Comparison of ENCODE assay signal across 8 cellular contexts in the genomic region with DNA sequence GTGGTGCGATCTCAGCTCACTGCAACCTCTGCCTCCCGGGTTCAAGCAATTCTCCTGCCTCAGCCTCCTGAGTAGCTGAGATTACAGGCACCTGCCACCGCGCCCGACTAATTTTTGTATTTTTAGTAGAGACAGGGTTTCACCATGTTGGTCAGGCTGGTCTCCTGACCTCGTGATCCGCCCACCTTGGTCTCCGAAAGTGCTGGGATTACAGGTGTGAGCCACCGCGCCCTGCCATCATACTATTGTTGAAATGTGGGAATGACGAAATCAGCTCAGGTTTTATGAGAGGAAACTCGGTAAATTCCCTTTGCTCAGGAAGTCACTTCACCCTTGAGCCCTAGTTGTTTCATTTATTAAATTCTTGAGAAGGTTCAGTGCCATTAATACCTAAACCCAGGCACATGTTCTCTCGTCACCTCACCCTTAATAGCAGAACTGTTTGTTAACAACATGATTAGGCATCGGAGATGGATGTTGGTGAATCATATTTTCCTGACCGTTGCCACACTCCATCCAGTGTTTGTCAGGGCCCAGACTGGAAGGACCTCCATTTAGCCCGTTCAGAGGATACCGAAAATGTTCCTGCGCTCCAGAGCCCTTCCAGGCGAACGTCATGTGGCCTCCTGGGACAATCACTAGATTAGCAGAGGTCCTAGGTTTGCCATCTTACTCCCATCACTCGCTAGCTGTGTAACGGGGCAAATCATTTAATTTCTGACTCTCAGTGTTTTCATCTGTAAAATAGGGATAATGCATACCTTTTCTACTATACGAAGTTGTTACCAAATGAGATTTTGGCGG. TPM values are rescaled to one million over a fixed set of nuclear protein-coding genes. Genes with fewer than 3 reads are reported as not detected.
DNase-seq lines count a peak whose midpoint lies in the region; ATAC-seq and TF ChIP-seq lines count a peak whose summit lies in the region.

No MANE protein-coding gene starts in this region.

- H3K27me3 ChIP-seq in gastrocnemius medialis: no peaks in the 10 kb centered on the region

- H3K36me3 Mint-ChIP-seq in activated naive CD4-positive, alpha-beta T cell treated with anti-CD3 and anti-CD28 coated beads for 36 hours (ENCODE audit: low read depth): peaks cover 15% of the 10 kb centered on the region
- peaks cover 7 to 10% of the 10 kb centered on the region in 2 donors for H3K36me3 Mint-ChIP-seq in activated T-cell treated with anti-CD3 and anti-CD28 coated beads, Interleukin-2, amount 50 U/mL, for 72 hours (ENCODE audit: insufficient read depth in 2 of 2)

- no peaks in the 10 kb centered on the region for H3K9me3 Mint-ChIP-seq in activated naive CD4-positive, alpha-beta T cell treated with anti-CD3 and anti-CD28 coated beads for 36 hours
- H3K9me3 Mint-ChIP-seq in activated T-cell treated with anti-CD3 and anti-CD28 coated beads, Interleukin-2, amount 50 U/mL, for 72 hours: peaks cover 0 to 3% of the 10 kb centered on the region in 2 donors

- H3K27ac Mint-ChIP-seq in activated naive CD4-positive, alpha-beta T cell treated with anti-CD3 and anti-CD28 coated beads for 36 hours: peak overlapping the region; percentile 97
- H3K27ac Mint-ChIP-seq in activated T-cell treated with anti-CD3 and anti-CD28 coated beads, Interleukin-2, amount 50 U/mL, for 72 hours: peak overlapping the region; percentile 94

- no peaks in the 10 kb centered on the region for H3K4me1 ChIP-seq in gastrocnemius medialis

- no peak for TF ChIP-seq CTCF in gastrocnemius medialis (IDR thresholded peaks at IDR 0.05 in 4 of 5, conservative IDR thresholded peaks at IDR 0.05 in 1 of 5)

- H3K4me3 Mint-ChIP-seq in activated naive CD4-positive, alpha-beta T cell treated with anti-CD3 and anti-CD28 coated beads for 36 hours: peak overlapping the region; percentile 74
- H3K4me3 Mint-ChIP-seq in activated T-cell treated with anti-CD3 and anti-CD28 coated beads, Interleukin-2, amount 50 U/mL, for 72 hours: peak overlapping the region; percentile 81 to 91

- in situ Hi-C loops in gastrocnemius medialis (cut with MboI; ENCODE audit: low sequenced_read_pairs in 4 of 4): no loop called here

- intact Hi-C loops in activated naive CD4-positive, alpha-beta T cell treated with anti-CD3 and anti-CD28 coated beads for 36 hours (cut with micrococcal nuclease): loop anchor here (1.0 to 5.0 kb wide), 5 partner anchors 21 to 264 kb away; partner anchors contain the start of genes BNIP1 and DUSP1
- intact Hi-C loops in gastrocnemius medialis (cut with DNase I; ENCODE audit: low total_unique reads): no loop called here

- CTCF ChIA-PET in activated naive CD4-positive, alpha-beta T cell treated with anti-CD3 and anti-CD28 coated beads for 36 hours (lab: Charles Lee): interaction anchor here (0.9 to 2.0 kb wide), 7 partner anchors 21 to 53 kb away, joined by 3 to 17 read pairs (median 5); partner anchors contain the start of gene ATP6V0E1

- peak overlapping the region in 3 of 4 donors; percentile 20 to 49 (median 47) for H3K27ac ChIP-seq in gastrocnemius medialis

- peak; percentile 72 for DNase-seq in activated naive CD4-positive, alpha-beta T cell treated with anti-CD3 and anti-CD28 coated beads for 36 hours
- no peak for DNase-seq in activated naive CD4-positive, alpha-beta T cell (lab: John Stamatoyannopoulos, UW)
- DNase-seq in activated T-cell treated with anti-CD3 and anti-CD28 coated beads, Interleukin-2, amount 50 U/mL, for 72 hours: peak; percentile 58 to 60
- DNase-seq in gastrocnemius medialis: no peak
- no peak for DNase-seq in NCI-H187 treated with DMSO at 0.1 percent for 48 hours (lab: John Stamatoyannopoulos, UW)
- DNase-seq in NCI-H146 treated with DMSO at 0.1 percent for 48 hours (lab: John Stamatoyannopoulos, UW; ENCODE audit: unreplicated experiment): no peak
- DNase-seq in NCI-H2171 (lab: John Stamatoyannopoulos, UW): no peak

- peaks cover 63% of the 10 kb centered on the region for H3K4me1 Mint-ChIP-seq in activated naive CD4-positive, alpha-beta T cell treated with anti-CD3 and anti-CD28 coated beads for 36 hours (ENCODE audit: low read depth)
- H3K4me1 Mint-ChIP-seq in activated T-cell treated with anti-CD3 and anti-CD28 coated beads, Interleukin-2, amount 50 U/mL, for 72 hours (ENCODE audit: low read depth): peaks cover 58% of the 10 kb centered on the region

- H3K9me3 ChIP-seq in gastrocnemius medialis: no peaks in the 10 kb centered on the region

- no peak for TF ChIP-seq POLR2A in gastrocnemius medialis (IDR thresholded peaks at IDR 0.05)

- no peak overlapping the region for H3K4me3 ChIP-seq in gastrocnemius medialis

- H3K36me3 ChIP-seq in gastrocnemius medialis: peaks cover 0 to 18% of the 10 kb centered on the region in 2 donors

- ATAC-seq in HG02938 (IDR thresholded peaks at IDR 0.05; ENCODE audit: unreplicated experiment) (peak; percentile 58), gastrocnemius medialis (no peak)
- ATAC-seq in activated T-cell treated with anti-CD3 and anti-CD28 coated beads, Interleukin-2, amount 50 U/mL, for 72 hours (replicated peaks in 1 of 2): peak; percentile 50 to 64

- no peaks in the 10 kb centered on the region for H3K27me3 Mint-ChIP-seq in activated naive CD4-positive, alpha-beta T cell treated with anti-CD3 and anti-CD28 coated beads for 36 hours (ENCODE audit: low read depth)
- no peaks in the 10 kb centered on the region for H3K27me3 Mint-ChIP-seq in activated T-cell treated with anti-CD3 and anti-CD28 coated beads, Interleukin-2, amount 50 U/mL, for 72 hours (ENCODE audit: low read depth)

RNA-seq across cellular contexts. Expression of gene CREBRF, which starts 20.0 kb away (rescaled TPM):
- 10 to 100 TPM; 17.0 to 18.3 TPM for total RNA-seq in activated naive CD4-positive, alpha-beta T cell treated with anti-CD3 and anti-CD28 coated beads for 36 hours
- 10 to 100 TPM; 33.1 to 35.8 TPM for total RNA-seq in activated T-cell treated with anti-CD3 and anti-CD28 coated beads, Interleukin-2, amount 50 U/mL, for 72 hours
- total RNA-seq in gastrocnemius medialis: 10 to 100 TPM; 20.3 to 35.0 (median 25.5) TPM

RNA-seq across cellular contexts. Expression of gene ATP6V0E1, which starts 52.5 kb away (rescaled TPM):
- 10 to 100 TPM; 70.9 to 71.9 TPM for total RNA-seq in activated naive CD4-positive, alpha-beta T cell treated with anti-CD3 and anti-CD28 coated beads for 36 hours
- total RNA-seq in activated T-cell treated with anti-CD3 and anti-CD28 coated beads, Interleukin-2, amount 50 U/mL, for 72 hours: 100 to 1,000 TPM; 105 to 117 TPM
- 100 to 1,000 TPM; 101 to 183 (median 164) TPM for total RNA-seq in gastrocnemius medialis

Comparison
In these comparisons a context has a peak if more than half of its experiments do, and no peak if none do; other contexts are left out.
1. DNase-seq: peak in activated naive CD4-positive, alpha-beta T cell treated with anti-CD3 and anti-CD28 coated beads for 36 hours (single experiment) and activated T-cell treated with anti-CD3 and anti-CD28 coated beads, Interleukin-2, amount 50 U/mL, for 72 hours (2 of 2); none in activated naive CD4-positive, alpha-beta T cell (0 of 4), gastrocnemius medialis (0 of 2), NCI-H187 treated with DMSO at 0.1 percent for 48 hours (single experiment), NCI-H146 treated with DMSO at 0.1 percent for 48 hours (single experiment) and NCI-H2171 (single experiment).
2. ATAC-seq: peak in HG02938 (single experiment) and activated T-cell treated with anti-CD3 and anti-CD28 coated beads, Interleukin-2, amount 50 U/mL, for 72 hours (2 of 2); none in gastrocnemius medialis (0 of 2).